In the genomic region with DNA sequence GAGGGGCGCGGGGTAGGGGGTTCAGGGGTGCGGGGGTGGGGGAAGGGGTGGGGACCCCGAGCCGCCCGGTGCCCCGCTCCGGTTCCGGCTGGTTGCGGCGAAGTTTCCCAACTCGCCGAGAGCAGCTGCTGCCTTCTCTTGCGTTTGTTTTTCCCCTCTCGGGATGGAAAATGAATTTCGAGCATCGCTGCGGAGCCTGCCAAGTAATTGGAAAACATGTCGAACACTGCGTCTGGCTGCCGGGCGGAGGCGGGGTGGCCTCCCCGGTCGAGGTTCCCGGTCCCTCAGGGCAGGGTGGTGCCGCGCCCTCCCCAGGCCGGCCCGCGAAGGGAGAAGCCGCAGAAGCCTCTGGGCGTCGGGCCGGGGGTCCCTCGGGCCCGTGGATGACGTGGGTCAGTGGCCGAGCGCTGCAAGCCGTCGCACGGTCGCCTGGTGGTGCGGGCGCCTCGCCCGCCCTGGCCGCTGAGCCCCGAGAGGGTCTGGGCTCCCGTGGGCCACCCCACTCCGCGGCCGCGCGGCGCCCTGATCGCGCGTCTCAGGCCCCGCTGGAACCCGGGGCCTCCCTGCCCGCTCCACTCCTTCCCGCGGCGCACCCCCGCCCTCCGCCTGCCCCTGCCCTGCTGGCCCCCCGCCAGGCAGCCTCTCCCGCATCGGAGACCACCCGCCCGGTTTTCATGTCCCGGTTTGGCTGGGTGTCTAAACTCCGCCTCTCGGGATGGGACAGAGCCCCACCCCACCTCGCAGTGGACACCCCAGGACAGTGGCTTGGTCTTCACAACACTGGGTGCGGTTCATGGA, we compare ENCODE assay signal across 21 cellular contexts. TPM values are rescaled to one million over a fixed set of nuclear protein-coding genes. Genes with fewer than 3 reads are reported as not detected.
A peak's percentile ranks its signal among the peaks of the same experiment; 100 is the strongest.
DNase-seq lines count a peak whose midpoint lies in the region; ATAC-seq and TF ChIP-seq lines count a peak whose summit lies in the region.
"Had no signal": no experiment of that assay in that cellular context is flagged by ENCODE, and none has a peak within 500 bp of the region (broad histone marks: within the 10 kb centered on the region; RNA-seq: fewer than 3 reads in every experiment).

No MANE protein-coding gene starts in this region.

- peaks cover 4% of the 10 kb centered on the region for H3K4me1 Mint-ChIP-seq in activated naive CD4-positive, alpha-beta T cell treated with anti-CD3 and anti-CD28 coated beads, Interleukin-2, amount 50 U/mL, for 24 hours
- peaks cover 4% of the 10 kb centered on the region for H3K4me1 Mint-ChIP-seq in activated naive CD4-positive, alpha-beta T cell treated with anti-CD3 and anti-CD28 coated beads for 36 hours (ENCODE audit: low read depth)
- peaks cover 14% of the 10 kb centered on the region for H3K4me1 Mint-ChIP-seq in central memory CD8-positive, alpha-beta T cell
- no peaks in the 10 kb centered on the region for H3K4me1 Mint-ChIP-seq in stimulated activated memory B cell treated with anti-CD40 and anti-IgM and Interleukin-4, amounts not matched to agents 10 μg/mL and 1 μg/mL and 100 μg/mL, for 72 hours
- H3K4me1 Mint-ChIP-seq in CD4-positive, alpha-beta T cell (ENCODE audit: low read depth) = peaks cover 12% of the 10 kb centered on the region

- no peaks in the 10 kb centered on the region for H3K27me3 ChIP-seq in CD4-positive, alpha-beta T cell (ENCODE audit: control insufficient read depth, insufficient read depth, low read length)
- H3K27me3 ChIP-seq: neural progenitor cell had no signal

- H3K27ac ChIP-seq in CD4-positive, alpha-beta T cell (ENCODE audit: low read depth, low read length) = no peak overlapping the region
- H3K27ac ChIP-seq: neural progenitor cell, SK-N-MC had no signal

- H3K27me3 Mint-ChIP-seq in activated naive CD4-positive, alpha-beta T cell treated with anti-CD3 and anti-CD28 coated beads, Interleukin-2, amount 50 U/mL, for 24 hours = peaks cover 19% of the 10 kb centered on the region
- peaks cover 11% of the 10 kb centered on the region for H3K27me3 Mint-ChIP-seq in activated naive CD4-positive, alpha-beta T cell treated with anti-CD3 and anti-CD28 coated beads for 36 hours (ENCODE audit: low read depth)
- peaks cover 34% of the 10 kb centered on the region for H3K27me3 Mint-ChIP-seq in central memory CD8-positive, alpha-beta T cell
- peaks cover 21% of the 10 kb centered on the region for H3K27me3 Mint-ChIP-seq in stimulated activated memory B cell treated with anti-CD40 and anti-IgM and Interleukin-4, amounts not matched to agents 10 μg/mL and 1 μg/mL and 100 μg/mL, for 72 hours
- H3K27me3 Mint-ChIP-seq in CD4-positive, alpha-beta T cell = peaks cover 22% of the 10 kb centered on the region

- CTCF ChIA-PET in activated naive CD4-positive, alpha-beta T cell treated with anti-CD3 and anti-CD28 coated beads for 36 hours (lab: Charles Lee) = interaction anchor here (0.7 to 2.3 kb wide), 2 partner anchors 699 to 752 kb away, joined by 3 to 13 read pairs; no protein-coding TSS in a partner anchor
- CTCF ChIA-PET in CD4-positive, alpha-beta T cell (lab: Charles Lee) = no interaction called here

- peak overlapping the region; percentile 12 for H3K27ac Mint-ChIP-seq in activated naive CD4-positive, alpha-beta T cell treated with anti-CD3 and anti-CD28 coated beads, Interleukin-2, amount 50 U/mL, for 24 hours
- H3K27ac Mint-ChIP-seq in activated naive CD4-positive, alpha-beta T cell treated with anti-CD3 and anti-CD28 coated beads for 36 hours = no peak overlapping the region
- H3K27ac Mint-ChIP-seq in central memory CD8-positive, alpha-beta T cell (ENCODE audit: low read depth) = no peak overlapping the region
- no peak overlapping the region for H3K27ac Mint-ChIP-seq in stimulated activated memory B cell treated with anti-CD40 and anti-IgM and Interleukin-4, amounts not matched to agents 10 μg/mL and 1 μg/mL and 100 μg/mL, for 72 hours
- no peak overlapping the region for H3K27ac Mint-ChIP-seq in CD4-positive, alpha-beta T cell
- H3K27ac Mint-ChIP-seq: IgD-negative memory B cell, mesothelial cell of epicardium, neural progenitor cell had no signal

- no peaks in the 10 kb centered on the region for H3K9me3 ChIP-seq in CD4-positive, alpha-beta T cell (ENCODE audit: control insufficient read depth, low read length)

- no peaks in the 10 kb centered on the region for H3K9me3 Mint-ChIP-seq in activated naive CD4-positive, alpha-beta T cell treated with anti-CD3 and anti-CD28 coated beads, Interleukin-2, amount 50 U/mL, for 24 hours
- H3K9me3 Mint-ChIP-seq in activated naive CD4-positive, alpha-beta T cell treated with anti-CD3 and anti-CD28 coated beads for 36 hours = peaks cover 2% of the 10 kb centered on the region
- no peaks in the 10 kb centered on the region for H3K9me3 Mint-ChIP-seq in central memory CD8-positive, alpha-beta T cell
- H3K9me3 Mint-ChIP-seq in stimulated activated memory B cell treated with anti-CD40 and anti-IgM and Interleukin-4, amounts not matched to agents 10 μg/mL and 1 μg/mL and 100 μg/mL, for 72 hours = peaks cover 8% of the 10 kb centered on the region
- H3K9me3 Mint-ChIP-seq in CD4-positive, alpha-beta T cell = no peaks in the 10 kb centered on the region
- H3K9me3 Mint-ChIP-seq: IgD-negative memory B cell had no signal

- H3K36me3 Mint-ChIP-seq in activated naive CD4-positive, alpha-beta T cell treated with anti-CD3 and anti-CD28 coated beads, Interleukin-2, amount 50 U/mL, for 24 hours = no peaks in the 10 kb centered on the region
- no peaks in the 10 kb centered on the region for H3K36me3 Mint-ChIP-seq in activated naive CD4-positive, alpha-beta T cell treated with anti-CD3 and anti-CD28 coated beads for 36 hours (ENCODE audit: low read depth)
- peaks cover 3% of the 10 kb centered on the region for H3K36me3 Mint-ChIP-seq in central memory CD8-positive, alpha-beta T cell (ENCODE audit: insufficient read depth)
- no peaks in the 10 kb centered on the region for H3K36me3 Mint-ChIP-seq in stimulated activated memory B cell treated with anti-CD40 and anti-IgM and Interleukin-4, amounts not matched to agents 10 μg/mL and 1 μg/mL and 100 μg/mL, for 72 hours
- no peaks in the 10 kb centered on the region for H3K36me3 Mint-ChIP-seq in CD4-positive, alpha-beta T cell (ENCODE audit: low read depth)
- H3K36me3 Mint-ChIP-seq: IgD-negative memory B cell, mesothelial cell of epicardium, neural progenitor cell had no signal

- no peak for DNase-seq in activated naive CD4-positive, alpha-beta T cell treated with anti-CD3 and anti-CD28 coated beads for 36 hours
- DNase-seq in Daoy (ENCODE audit: low read depth) (peak; percentile 46), OCI-M2 (lab: John Stamatoyannopoulos, UW; ENCODE audit: unreplicated experiment) (no peak)
- no peak for DNase-seq in central memory CD8-positive, alpha-beta T cell (ENCODE audit: low spot score in 2 of 2)
- no peak for DNase-seq in CD4-positive, alpha-beta T cell
- DNase-seq: activated CD4-positive, alpha-beta T cell treated with anti-CD3 and anti-CD28 coated beads for 48 hours; activated T-cell treated with anti-CD3 and anti-CD28 coated beads, Interleukin-2, amount 50 U/mL, for 1 hour; AML-193; effector memory CD4-positive, alpha-beta T cell; NCI-H1092; NCI-H2227 treated with DMSO at 0.1 percent for 48 hours had no signal

- no peak overlapping the region for H3K4me3 Mint-ChIP-seq in activated naive CD4-positive, alpha-beta T cell treated with anti-CD3 and anti-CD28 coated beads, Interleukin-2, amount 50 U/mL, for 24 hours
- H3K4me3 Mint-ChIP-seq in activated naive CD4-positive, alpha-beta T cell treated with anti-CD3 and anti-CD28 coated beads for 36 hours = no peak overlapping the region
- H3K4me3 Mint-ChIP-seq in central memory CD8-positive, alpha-beta T cell = no peak overlapping the region
- no peak overlapping the region for H3K4me3 Mint-ChIP-seq in stimulated activated memory B cell treated with anti-CD40 and anti-IgM and Interleukin-4, amounts not matched to agents 10 μg/mL and 1 μg/mL and 100 μg/mL, for 72 hours
- no peak overlapping the region for H3K4me3 Mint-ChIP-seq in CD4-positive, alpha-beta T cell
- H3K4me3 Mint-ChIP-seq: IgD-negative memory B cell, mesothelial cell of epicardium, neural progenitor cell had no signal

- peak; percentile 14 for ATAC-seq in central memory CD8-positive, alpha-beta T cell (replicated peaks; ENCODE audit: extremely low read depth, poor library complexity, severe bottlenecking)
- peak; percentile 71 for ATAC-seq in stimulated activated memory B cell treated with anti-CD40 and anti-IgM and Interleukin-4, amounts not matched to agents 10 μg/mL and 1 μg/mL and 100 μg/mL, for 72 hours
- no peak for ATAC-seq in HG03342 (IDR thresholded peaks at IDR 0.05; ENCODE audit: unreplicated experiment)
- ATAC-seq in CD4-positive, alpha-beta T cell (ENCODE audit: poor library complexity) = no peak

- intact Hi-C loops in activated naive CD4-positive, alpha-beta T cell treated with anti-CD3 and anti-CD28 coated beads for 36 hours (cut with micrococcal nuclease) = no loop called here
- intact Hi-C loops in CD4-positive, alpha-beta T cell (cut with DNase I, micrococcal nuclease) = no loop called here

- POLR2A ChIA-PET in CD4-positive, alpha-beta T cell (lab: Charles Lee) = no interaction called here

- no peak for TF ChIP-seq CTCF in CD4-positive, alpha-beta T cell (IDR thresholded peaks at IDR 0.05)

RNA-seq across cellular contexts. Expression of a gene that starts 12.0 kb away (rescaled TPM):
- total RNA-seq in activated naive CD4-positive, alpha-beta T cell treated with anti-CD3 and anti-CD28 coated beads for 36 hours = not detected
- total RNA-seq in Daoy (2014; rRNA removed; shearing (Covaris generic)) = not detected in 2 replicates
- not detected for total RNA-seq in CD4-positive, alpha-beta T cell
- total RNA-seq: kidney epithelial cell, mesothelial cell of epicardium, renal cortical epithelial cell, temporal lobe had no signal

Comparison
In these comparisons a context has a peak if more than half of its experiments do, and no peak if none do; other contexts are left out.
1. ATAC-seq: peak in central memory CD8-positive, alpha-beta T cell (single experiment) and stimulated activated memory B cell treated with anti-CD40 and anti-IgM and Interleukin-4, amounts not matched to agents 10 μg/mL and 1 μg/mL and 100 μg/mL, for 72 hours (single experiment); none in HG03342 (single experiment) and CD4-positive, alpha-beta T cell (single experiment).